8 cellular contexts compared by ENCODE assay signal in the genomic region with DNA sequence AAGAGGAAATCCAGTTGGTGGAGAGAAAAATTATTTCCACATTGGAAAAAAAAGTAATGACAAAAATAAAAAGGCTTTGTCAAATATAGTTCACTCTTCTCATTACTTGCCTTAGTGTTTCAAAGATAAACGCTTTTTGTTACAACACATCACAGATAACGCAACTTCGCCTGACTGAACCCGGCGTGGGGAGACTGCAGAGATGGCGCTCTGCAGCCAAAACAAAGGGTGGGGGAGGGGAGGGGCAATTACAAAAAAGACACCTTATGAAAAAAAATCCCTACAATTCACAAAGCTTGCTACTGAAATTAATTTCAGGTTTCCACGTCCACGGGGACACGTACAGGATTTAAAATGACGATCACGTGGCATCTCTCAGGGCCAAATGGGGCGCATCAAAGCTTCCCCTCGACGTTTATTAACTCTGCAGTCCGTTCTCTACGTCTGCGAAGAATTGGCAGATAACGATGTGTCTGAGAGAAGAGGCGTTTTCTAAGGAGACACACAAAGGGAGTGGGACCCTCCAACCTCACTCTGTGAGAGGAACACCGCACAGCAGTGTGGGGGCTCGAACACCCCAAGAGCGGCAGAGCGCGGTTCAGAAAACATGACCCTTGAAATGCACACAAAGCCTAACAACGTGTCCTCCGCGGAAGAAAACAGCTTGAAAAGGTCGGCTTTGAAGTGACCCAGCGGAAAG. TPM values are rescaled to one million over a fixed set of nuclear protein-coding genes. Genes with fewer than 3 reads are reported as not detected.
DNase-seq lines count a peak whose midpoint lies in the region; ATAC-seq and TF ChIP-seq lines count a peak whose summit lies in the region.

No MANE protein-coding gene starts in this region.

- peaks cover 8% of the 10 kb centered on the region for H3K36me3 Mint-ChIP-seq in T-helper 1 cell treated with Interleukin-12 subunit alpha and Interleukin-12 subunit beta and Interleukin-4 antibody, amounts not matched to agents 30 μg/mL and 1 μg/mL, for 36 hours (ENCODE audit: low read depth)
- H3K36me3 Mint-ChIP-seq in activated naive CD8-positive, alpha-beta T cell treated with anti-CD3 and anti-CD28 coated beads for 36 hours: no peaks in the 10 kb centered on the region

- ATAC-seq in GM21390 (IDR thresholded peaks at IDR 0.05; ENCODE audit: unreplicated experiment): no peak

- H3K9ac ChIP-seq in subcutaneous abdominal adipose tissue (ENCODE audit: low read length in 5 of 5): peak overlapping the region in 1 of 5 donors; percentile 75

- intact Hi-C loops in lower leg skin (cut with DNase I; ENCODE audit: low total_unique reads): no loop called here

- peak overlapping the region; percentile 69 to 91 (median 82) for H3K4me3 ChIP-seq in subcutaneous abdominal adipose tissue (ENCODE audit: low read depth in 1 of 5, low read length in 5 of 5)
- H3K4me3 ChIP-seq in lower leg skin (ENCODE audit: low read depth, poor library complexity, severe bottlenecking): no peak overlapping the region

- peaks cover 0 to 2% (median 0%) of the 10 kb centered on the region in 5 donors for H3K27me3 ChIP-seq in subcutaneous abdominal adipose tissue (ENCODE audit: control insufficient read depth in 5 of 5, insufficient read depth in 4 of 5, low read length in 5 of 5)

- no peaks in the 10 kb centered on the region for H3K36me3 ChIP-seq in subcutaneous abdominal adipose tissue (ENCODE audit: control insufficient read depth in 5 of 5, insufficient read depth in 5 of 5, low read length in 5 of 5)

- peaks cover 0 to 28% (median 25%) of the 10 kb centered on the region in 5 donors for H3K4me1 ChIP-seq in subcutaneous abdominal adipose tissue (ENCODE audit: control insufficient read depth in 5 of 5, insufficient read depth in 5 of 5, low read length in 5 of 5)

- H3K27ac ChIP-seq in subcutaneous abdominal adipose tissue (ENCODE audit: low read depth, low read length): no peak overlapping the region

- H3K27ac Mint-ChIP-seq in T-helper 1 cell treated with Interleukin-12 subunit alpha and Interleukin-12 subunit beta and Interleukin-4 antibody, amounts not matched to agents 30 μg/mL and 1 μg/mL, for 36 hours: peak overlapping the region; percentile 55
- H3K27ac Mint-ChIP-seq in activated naive CD8-positive, alpha-beta T cell treated with anti-CD3 and anti-CD28 coated beads for 36 hours: no peak overlapping the region

- TF ChIP-seq POLR2A in lower leg skin (IDR thresholded peaks at IDR 0.05): no peak

- H3K4me1 Mint-ChIP-seq in T-helper 1 cell treated with Interleukin-12 subunit alpha and Interleukin-12 subunit beta and Interleukin-4 antibody, amounts not matched to agents 30 μg/mL and 1 μg/mL, for 36 hours (ENCODE audit: low read depth): peaks cover 28% of the 10 kb centered on the region
- peaks cover 16% of the 10 kb centered on the region for H3K4me1 Mint-ChIP-seq in activated naive CD8-positive, alpha-beta T cell treated with anti-CD3 and anti-CD28 coated beads for 36 hours

- no peaks in the 10 kb centered on the region for H3K9me3 ChIP-seq in subcutaneous abdominal adipose tissue (ENCODE audit: control insufficient read depth in 5 of 5, low read length in 5 of 5)

- H3K27me3 Mint-ChIP-seq in T-helper 1 cell treated with Interleukin-12 subunit alpha and Interleukin-12 subunit beta and Interleukin-4 antibody, amounts not matched to agents 30 μg/mL and 1 μg/mL, for 36 hours (ENCODE audit: low read depth): peaks cover 74% of the 10 kb centered on the region
- peaks cover 82% of the 10 kb centered on the region for H3K27me3 Mint-ChIP-seq in activated naive CD8-positive, alpha-beta T cell treated with anti-CD3 and anti-CD28 coated beads for 36 hours

- H3K4me3 Mint-ChIP-seq in T-helper 1 cell treated with Interleukin-12 subunit alpha and Interleukin-12 subunit beta and Interleukin-4 antibody, amounts not matched to agents 30 μg/mL and 1 μg/mL, for 36 hours: peak overlapping the region; percentile 85
- H3K4me3 Mint-ChIP-seq in activated naive CD8-positive, alpha-beta T cell treated with anti-CD3 and anti-CD28 coated beads for 36 hours: peak overlapping the region; percentile 79

- no peaks in the 10 kb centered on the region for H3K9me3 Mint-ChIP-seq in T-helper 1 cell treated with Interleukin-12 subunit alpha and Interleukin-12 subunit beta and Interleukin-4 antibody, amounts not matched to agents 30 μg/mL and 1 μg/mL, for 36 hours
- no peaks in the 10 kb centered on the region for H3K9me3 Mint-ChIP-seq in activated naive CD8-positive, alpha-beta T cell treated with anti-CD3 and anti-CD28 coated beads for 36 hours

- no peak for TF ChIP-seq CTCF in lower leg skin (IDR thresholded peaks at IDR 0.05)

- DNase-seq in T-helper 1 cell: no peak
- DNase-seq in activated naive CD8-positive, alpha-beta T cell treated with anti-CD3 and anti-CD28 coated beads for 36 hours: no peak
- DNase-seq in inferior parietal cortex (ENCODE audit: extremely low spot score): peak; percentile 48
- no peak for DNase-seq in islet precursor cell
- no peak for DNase-seq in lower leg skin (ENCODE audit: low spot score in 2 of 2)

- 6 to 15% methylated on average over 29 of the region's 29 CpGs for WGBS in lower leg skin, 2 donors

RNA-seq across cellular contexts. Expression of gene AFDN, which starts 1.5 kb away (rescaled TPM):
- total RNA-seq in activated naive CD8-positive, alpha-beta T cell treated with anti-CD3 and anti-CD28 coated beads for 36 hours: 10 to 100 TPM; 18.7 to 23.5 TPM
- total RNA-seq in lower leg skin: 100 to 1,000 TPM; 137 to 213 (median 168) TPM

Comparison
In these comparisons a context has a peak if more than half of its experiments do, and no peak if none do; other contexts are left out.
1. RNA of gene AFDN, which starts 1.5 kb away (total RNA-seq): 137 to 213 TPM in lower leg skin; 18.7 to 23.5 TPM in activated naive CD8-positive, alpha-beta T cell treated with anti-CD3 and anti-CD28 coated beads for 36 hours; every median in the first group is over 4 times any median in the second.